ENCODE assay signal across 21 cellular contexts in the genomic region with DNA sequence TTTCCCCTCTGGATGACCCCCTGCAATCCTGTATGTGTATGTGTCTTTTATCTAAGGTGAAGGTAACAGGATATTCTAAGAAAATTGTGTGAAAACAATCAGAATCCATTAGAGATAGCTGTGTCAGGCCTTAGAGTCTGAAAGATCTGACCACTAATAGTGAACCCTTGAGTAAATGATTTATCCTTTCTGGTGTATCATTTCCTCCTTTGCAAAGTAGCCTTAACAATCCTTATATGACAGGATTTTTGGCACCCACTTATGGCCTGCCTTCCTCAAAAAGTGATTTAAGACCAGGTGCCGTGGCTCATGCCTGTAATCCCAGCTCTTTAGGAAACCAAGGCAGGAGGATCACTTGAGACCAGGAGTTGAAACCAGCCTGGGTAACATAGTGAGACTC.
DNase-seq lines count a peak whose midpoint lies in the region; ATAC-seq and TF ChIP-seq lines count a peak whose summit lies in the region.
"Had no signal": no experiment of that assay in that cellular context is flagged by ENCODE, and none has a peak within 500 bp of the region (broad histone marks: within the 10 kb centered on the region; RNA-seq: fewer than 3 reads in every experiment).

No MANE protein-coding gene starts in this region.

- 16 to 70% methylated on average over 1 of the region's 1 CpG for WGBS in sigmoid colon, 2 donors

- POLR2A ChIA-PET in activated CD4-positive, alpha-beta T cell treated with anti-CD3 and anti-CD28 coated beads, Interleukin-2, amount 10 ng/mL, durations not matched to agents 7 days and 5 days (lab: Charles Lee): no interaction called here

- H3K27ac ChIP-seq in sigmoid colon: no peak overlapping the region
- H3K27ac ChIP-seq: prostate gland, RWPE1, testis had no signal

- CTCF ChIA-PET in activated CD4-positive, alpha-beta T cell treated with anti-CD3 and anti-CD28 coated beads, Interleukin-2, amount 10 ng/mL, durations not matched to agents 7 days and 5 days (lab: Charles Lee): interaction anchor here (0.6 kb wide), 1 partner anchor 72 kb away, joined by 3 read pairs; no protein-coding TSS in a partner anchor

- no peak for TF ChIP-seq EP300 in sigmoid colon (IDR thresholded peaks at IDR 0.05)

- H3K4me1 ChIP-seq in sigmoid colon: peaks cover 0 to 29% (median 18%) of the 10 kb centered on the region in 4 donors
- H3K4me1 ChIP-seq: prostate gland had no signal

- no peaks in the 10 kb centered on the region for H3K9me3 Mint-ChIP-seq in nephron
- no peaks in the 10 kb centered on the region for H3K9me3 Mint-ChIP-seq in activated CD4-positive, alpha-beta T cell treated with anti-CD3 and anti-CD28 coated beads, Interleukin-2, amount 10 ng/mL, durations not matched to agents 7 days and 5 days
- H3K9me3 Mint-ChIP-seq: activated CD8-positive, alpha-beta T cell treated with anti-CD3 and anti-CD28 coated beads for 36 hours; activated T-helper 1 cell treated with anti-CD3 and anti-CD28 coated beads, Interleukin-12 subunit alpha, Interleukin-12 subunit beta, Interleukin-2, Interleukin-4 antibody, amounts not matched to agents 30 ng/mL and 10 ng/mL and 1 ng/mL, durations not matched to agents 14 hours and 24 hours and 36 hours; HFFc6; natural killer cell had no signal

- DNase-seq in sigmoid colon (no peak), NCI-H1436 (lab: John Stamatoyannopoulos, UW) (no peak)
- no peak for DNase-seq in activated CD4-positive, alpha-beta T cell treated with anti-CD3 and anti-CD28 coated beads, Interleukin-2, amount 10 ng/mL, durations not matched to agents 7 days and 5 days
- DNase-seq: activated CD8-positive, alpha-beta T cell treated with anti-CD3 and anti-CD28 coated beads for 36 hours; AML-193; Calu3; dorsolateral prefrontal cortex; HFFc6; mammary epithelial cell; natural killer cell; NCI-H1436 treated with DMSO at 0.1 percent for 48 hours; NCI-H345; testis had no signal

- no peaks in the 10 kb centered on the region for H3K27me3 ChIP-seq in sigmoid colon
- H3K27me3 ChIP-seq: dorsolateral prefrontal cortex, testis had no signal

- intact Hi-C loops in sigmoid colon (cut with DNase I): no loop called here

- H3K27me3 Mint-ChIP-seq in nephron (ENCODE audit: low read depth): no peaks in the 10 kb centered on the region
- H3K27me3 Mint-ChIP-seq in activated CD4-positive, alpha-beta T cell treated with anti-CD3 and anti-CD28 coated beads, Interleukin-2, amount 10 ng/mL, durations not matched to agents 7 days and 5 days: no peaks in the 10 kb centered on the region
- H3K27me3 Mint-ChIP-seq: activated CD8-positive, alpha-beta T cell treated with anti-CD3 and anti-CD28 coated beads for 36 hours had no signal

- no peak for TF ChIP-seq CTCF in nephron (IDR thresholded peaks at IDR 0.05; ENCODE audit: unreplicated experiment in 3 of 3)
- TF ChIP-seq CTCF in sigmoid colon (IDR thresholded peaks at IDR 0.05): no peak

- no peaks in the 10 kb centered on the region for H3K36me3 ChIP-seq in sigmoid colon
- H3K36me3 ChIP-seq: prostate gland had no signal

- peaks cover 15% of the 10 kb centered on the region for H3K36me3 Mint-ChIP-seq in nephron (ENCODE audit: low read depth)
- peaks cover 7% of the 10 kb centered on the region for H3K36me3 Mint-ChIP-seq in activated CD4-positive, alpha-beta T cell treated with anti-CD3 and anti-CD28 coated beads, Interleukin-2, amount 10 ng/mL, durations not matched to agents 7 days and 5 days (ENCODE audit: low read depth)
- H3K36me3 Mint-ChIP-seq: natural killer cell had no signal

- H3K9me3 ChIP-seq in sigmoid colon: no peaks in the 10 kb centered on the region
- H3K9me3 ChIP-seq: prostate gland, testis had no signal

- no peak overlapping the region for H3K4me3 ChIP-seq in sigmoid colon
- H3K4me3 ChIP-seq: dorsolateral prefrontal cortex, prostate gland, testis had no signal

- H3K27ac Mint-ChIP-seq in nephron: peak overlapping the region in 2 of 3 experiments; percentile 12 to 31
- no peak overlapping the region for H3K27ac Mint-ChIP-seq in activated CD4-positive, alpha-beta T cell treated with anti-CD3 and anti-CD28 coated beads, Interleukin-2, amount 10 ng/mL, durations not matched to agents 7 days and 5 days
- H3K27ac Mint-ChIP-seq: activated CD8-positive, alpha-beta T cell treated with anti-CD3 and anti-CD28 coated beads for 36 hours; activated T-helper 1 cell treated with anti-CD3 and anti-CD28 coated beads, Interleukin-12 subunit alpha, Interleukin-12 subunit beta, Interleukin-2, Interleukin-4 antibody, amounts not matched to agents 30 ng/mL and 10 ng/mL and 1 ng/mL, durations not matched to agents 14 hours and 24 hours and 36 hours; HFFc6; natural killer cell had no signal

- ATAC-seq in GM18861 (IDR thresholded peaks at IDR 0.05; ENCODE audit: unreplicated experiment) (peak; percentile 93), GM21825 (IDR thresholded peaks at IDR 0.05; ENCODE audit: unreplicated experiment) (peak; percentile 82), HG03457 (IDR thresholded peaks at IDR 0.05; ENCODE audit: unreplicated experiment) (peak; percentile 65), HG02763 (IDR thresholded peaks at IDR 0.05; ENCODE audit: unreplicated experiment) (no peak)
- ATAC-seq: activated CD8-positive, alpha-beta T cell treated with anti-CD3 and anti-CD28 coated beads for 36 hours; natural killer cell had no signal

- peaks cover 22% of the 10 kb centered on the region for H3K4me1 Mint-ChIP-seq in nephron
- peaks cover 3% of the 10 kb centered on the region for H3K4me1 Mint-ChIP-seq in activated CD4-positive, alpha-beta T cell treated with anti-CD3 and anti-CD28 coated beads, Interleukin-2, amount 10 ng/mL, durations not matched to agents 7 days and 5 days

- no peak overlapping the region for H3K4me3 Mint-ChIP-seq in nephron
- no peak overlapping the region for H3K4me3 Mint-ChIP-seq in activated CD4-positive, alpha-beta T cell treated with anti-CD3 and anti-CD28 coated beads, Interleukin-2, amount 10 ng/mL, durations not matched to agents 7 days and 5 days
- H3K4me3 Mint-ChIP-seq: activated CD8-positive, alpha-beta T cell treated with anti-CD3 and anti-CD28 coated beads for 36 hours; activated T-helper 1 cell treated with anti-CD3 and anti-CD28 coated beads, Interleukin-12 subunit alpha, Interleukin-12 subunit beta, Interleukin-2, Interleukin-4 antibody, amounts not matched to agents 30 ng/mL and 10 ng/mL and 1 ng/mL, durations not matched to agents 14 hours and 24 hours and 36 hours; HFFc6; natural killer cell had no signal

- TF ChIP-seq POLR2A in sigmoid colon (IDR thresholded peaks at IDR 0.05): no peak
